In the genomic region with DNA sequence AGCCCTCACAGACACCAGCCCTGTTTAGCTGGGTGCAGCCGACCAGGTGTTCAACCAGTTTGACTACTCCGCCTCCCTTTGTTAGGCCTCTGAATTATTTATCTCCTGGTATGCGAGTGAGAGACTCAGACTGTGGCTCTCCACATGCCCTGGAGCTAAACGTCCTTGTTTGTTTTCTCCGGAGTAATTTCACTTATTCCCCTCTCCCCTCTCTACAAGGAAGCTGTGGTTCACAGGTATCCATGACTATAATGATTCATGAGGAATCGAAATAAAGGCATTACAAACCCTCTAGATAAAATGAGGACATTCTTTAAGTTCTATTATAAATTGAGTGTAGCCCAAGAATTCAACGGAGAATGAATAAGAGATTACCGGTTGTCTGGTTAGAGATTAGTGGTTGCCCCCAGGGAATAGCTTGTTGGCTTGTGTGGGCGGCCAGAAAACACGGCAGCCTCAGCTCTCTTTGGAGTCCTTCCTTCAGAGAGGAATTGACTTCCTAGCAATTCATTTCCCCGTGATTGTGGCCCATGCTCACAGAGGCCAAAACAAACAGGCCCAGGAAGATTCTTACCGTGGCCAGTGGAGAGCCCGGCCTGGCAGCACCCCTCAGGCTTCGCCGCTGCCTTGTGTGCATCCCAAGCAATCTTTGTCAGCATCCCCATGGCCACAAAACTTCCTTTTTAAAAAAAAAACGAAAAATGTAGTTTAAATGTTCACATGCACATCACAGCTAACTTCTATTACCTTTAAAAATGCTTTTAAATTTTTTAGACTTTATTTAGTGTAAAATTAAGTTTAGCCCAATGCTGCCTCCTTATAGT, we compare ENCODE assay signal across 8 cellular contexts.
A peak's percentile ranks its signal among the peaks of the same experiment; 100 is the strongest.
DNase-seq lines count a peak whose midpoint lies in the region; ATAC-seq and TF ChIP-seq lines count a peak whose summit lies in the region.

No MANE protein-coding gene starts in this region.

- no peaks in the 10 kb centered on the region for H3K9me3 Mint-ChIP-seq in Calu3 (ENCODE audit: low read depth, unreplicated experiment)

- H3K27me3 Mint-ChIP-seq in Calu3 (ENCODE audit: unreplicated experiment), result no peaks in the 10 kb centered on the region

- ATAC-seq in GM18870 (IDR thresholded peaks at IDR 0.05; ENCODE audit: unreplicated experiment), result no peak

- DNase-seq in Calu3, result peak; percentile 84
- DNase-seq in NCI-H2081 treated with DMSO at 0.1 percent for 48 hours (lab: John Stamatoyannopoulos, UW), result peak; percentile 73
- peak; percentile 91 for DNase-seq in dedifferentiated amniotic fluid mesenchymal stem cell (ENCODE audit: extremely low spot score)
- DNase-seq in mucosa of gallbladder (ENCODE audit: low spot score), result peak; percentile 80
- DNase-seq in GF-D8 (lab: John Stamatoyannopoulos, UW), result no peak
- no peak for DNase-seq in OCI-M2 (lab: John Stamatoyannopoulos, UW; ENCODE audit: unreplicated experiment)
- no peak for DNase-seq in activated CD4-positive, alpha-beta T cell treated with anti-CD3 and anti-CD28 coated beads for 48 hours

- BruUV-seq in Calu3 (replicated peaks; lab: Mats Ljungman, UMichigan), result TSS peak; percentile 60

- CTCF ChIA-PET in Calu3 (lab: Charles Lee), result interaction anchor here (0.6 to 1.9 kb wide), 4 partner anchors 45 to 92 kb away, joined by 5 to 9 read pairs (median 6); partner anchors contain the start of gene CBR4

- H3K4me3 Mint-ChIP-seq in Calu3 (ENCODE audit: low read depth, unreplicated experiment), result peak overlapping the region; percentile 54

- intact Hi-C loops in Calu3 (cut with micrococcal nuclease; ENCODE audit: unreplicated experiment), result loop anchor here (1.0 to 5.0 kb wide), 5 partner anchors 10 to 197 kb away; no protein-coding TSS in a partner anchor

- peak overlapping the region; percentile 97 for H3K27ac Mint-ChIP-seq in Calu3 (ENCODE audit: unreplicated experiment)

- peaks cover 30% of the 10 kb centered on the region for H3K4me1 Mint-ChIP-seq in Calu3 (ENCODE audit: low read depth, unreplicated experiment)

- peaks cover 29% of the 10 kb centered on the region for H3K36me3 Mint-ChIP-seq in Calu3 (ENCODE audit: insufficient read depth, unreplicated experiment)

- no peak for TF ChIP-seq CTCF in Calu3 (IDR thresholded peaks at IDR 0.05; ENCODE audit: unreplicated experiment)

Comparison
In these comparisons a context has a peak if more than half of its experiments do, and no peak if none do; other contexts are left out.
1. DNase-seq: peak in Calu3 (single experiment), NCI-H2081 treated with DMSO at 0.1 percent for 48 hours (single experiment), dedifferentiated amniotic fluid mesenchymal stem cell (single experiment) and mucosa of gallbladder (single experiment); none in GF-D8 (single experiment), OCI-M2 (single experiment) and activated CD4-positive, alpha-beta T cell treated with anti-CD3 and anti-CD28 coated beads for 48 hours (single experiment).